Comparison of ENCODE assay signal across 1 cellular context in the genomic region with DNA sequence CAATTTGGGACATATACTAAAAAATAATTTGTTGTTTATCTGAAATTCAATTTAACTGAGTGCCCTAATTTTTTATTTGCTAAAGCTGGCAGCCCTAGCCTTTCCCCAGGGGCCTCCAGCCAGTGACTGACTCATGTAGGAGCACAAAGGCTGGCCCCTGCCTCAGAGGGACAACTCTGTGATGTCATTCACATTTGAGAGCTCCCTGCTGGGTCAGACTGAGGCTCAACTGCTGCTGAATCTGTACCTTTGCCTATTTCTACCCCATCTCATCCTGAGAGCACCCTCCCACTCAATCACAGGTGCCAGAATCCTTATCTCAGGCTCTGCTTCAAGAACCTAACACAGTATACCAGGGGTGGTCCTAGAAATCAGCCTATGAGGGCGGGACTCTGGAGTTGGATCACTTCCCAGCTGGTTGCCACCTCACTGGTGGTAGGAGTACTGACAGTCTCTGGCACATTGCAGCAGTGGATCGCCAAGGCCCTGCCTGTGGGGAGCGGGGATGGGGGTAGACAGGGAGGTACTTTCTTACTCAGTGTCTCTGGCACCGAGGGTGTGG.
TF ChIP-seq lines count a peak whose summit lies in the region.

No MANE protein-coding gene starts in this region.

TF ChIP-seq in HEK293, 187 proteins besides CTCF, POLR2A, EP300 and RAD21 (continued from another document and continues in another):
- TF ChIP-seq ZBTB48 (tag by site-specific recombination; IDR thresholded peaks at IDR 0.05) (peak; percentile 85), HIC1 (tag by site-specific recombination; IDR thresholded peaks at IDR 0.05) (0 out of 2 replicates have a peak, but pooled peaks have one; percentile 17), ZBTB1 (tag by site-specific recombination; IDR thresholded peaks at IDR 0.05) (no peak), BCL11B (tag by site-specific recombination; IDR thresholded peaks at IDR 0.05; ENCODE audit: low read depth) (no peak), ZNF174 (tag by site-specific recombination; IDR thresholded peaks at IDR 0.05) (no peak), EGR2 (tag by site-specific recombination; IDR thresholded peaks at IDR 0.05; ENCODE audit: low read depth) (no peak; the same call in 1 of the 2 replicates), ZNF473 (tag by site-specific recombination; IDR thresholded peaks at IDR 0.05) (no peak), ZBTB20 (tag by site-specific recombination; IDR thresholded peaks at IDR 0.05) (no peak; the same call in 1 of the 2 replicates), HOXC10 (CRISPR knock-in tag; IDR thresholded peaks at IDR 0.05) (no peak), REPIN1 (tag by site-specific recombination; IDR thresholded peaks at IDR 0.05; ENCODE audit: low read depth) (no peak), ZNF26 (tag by site-specific recombination; IDR thresholded peaks at IDR 0.05) (no peak), ZNF658 (tag by site-specific recombination; IDR thresholded peaks at IDR 0.05) (no peak), ZNF362 (tag by site-specific recombination; IDR thresholded peaks at IDR 0.05) (no peak), SP7 (tag by site-specific recombination; IDR thresholded peaks at IDR 0.05) (peak; percentile 68), GLI2 (tag by site-specific recombination; IDR thresholded peaks at IDR 0.05; ENCODE audit: borderline replicate concordance, low read depth) (no peak), ZNF449 (tag by site-specific recombination; IDR thresholded peaks at IDR 0.05) (no peak; the same call in 1 of the 2 replicates), TRIM28 (IDR thresholded peaks at IDR 0.05; ENCODE audit: borderline replicate concordance, low read length) (no peak), ZNF2 (tag by site-specific recombination; IDR thresholded peaks at IDR 0.05) (no peak), ZNF354C (tag by site-specific recombination; IDR thresholded peaks at IDR 0.05; ENCODE audit: borderline replicate concordance, low read depth) (no peak), ZNF221 (tag by site-specific recombination; IDR thresholded peaks at IDR 0.05; ENCODE audit: borderline replicate concordance) (no peak), ZNF184 (tag by site-specific recombination; IDR thresholded peaks at IDR 0.05) (no peak), ZNF548 (tag by site-specific recombination; IDR thresholded peaks at IDR 0.05) (no peak), ZNF777 (tag by site-specific recombination; IDR thresholded peaks at IDR 0.05; ENCODE audit: borderline replicate concordance) (no peak), ZNF776 (tag by site-specific recombination; IDR thresholded peaks at IDR 0.05; ENCODE audit: borderline replicate concordance) (no peak), GLI4 (tag by site-specific recombination; IDR thresholded peaks at IDR 0.05) (no peak), ZNF24 (tag by site-specific recombination; IDR thresholded peaks at IDR 0.05) (no peak), SP3 (tag by site-specific recombination; IDR thresholded peaks at IDR 0.05) (no peak), ZNF660 (tag by site-specific recombination; IDR thresholded peaks at IDR 0.05) (peak; percentile 68), ZNF76 (tag by site-specific recombination; IDR thresholded peaks at IDR 0.05; ENCODE audit: borderline replicate concordance, low read depth) (no peak), ZNF513 (tag by site-specific recombination; IDR thresholded peaks at IDR 0.05) (no peak), MYNN (tag by site-specific recombination; IDR thresholded peaks at IDR 0.05; ENCODE audit: borderline replicate concordance) (no peak), ZNF580 (tag by site-specific recombination; IDR thresholded peaks at IDR 0.05) (no peak), ZNF423 (tag by site-specific recombination; IDR thresholded peaks at IDR 0.05) (no peak), ZNF426 (tag by site-specific recombination; IDR thresholded peaks at IDR 0.05) (no peak), ZNF629 (tag by site-specific recombination; IDR thresholded peaks at IDR 0.05) (peak; percentile 94), ZNF341 (tag by site-specific recombination; IDR thresholded peaks at IDR 0.05; ENCODE audit: low read depth) (no peak), ZNF10 (tag by site-specific recombination; IDR thresholded peaks at IDR 0.05) (peak; percentile 55), ZNF670 (tag by site-specific recombination; IDR thresholded peaks at IDR 0.05; ENCODE audit: low read depth) (no peak), ZNF624 (tag by site-specific recombination; IDR thresholded peaks at IDR 0.05) (no peak), KLF17 (tag by site-specific recombination; IDR thresholded peaks at IDR 0.05) (no peak), ZNF280C (tag by site-specific recombination; IDR thresholded peaks at IDR 0.05) (no peak)
- TF ChIP-seq, protein P1, sequence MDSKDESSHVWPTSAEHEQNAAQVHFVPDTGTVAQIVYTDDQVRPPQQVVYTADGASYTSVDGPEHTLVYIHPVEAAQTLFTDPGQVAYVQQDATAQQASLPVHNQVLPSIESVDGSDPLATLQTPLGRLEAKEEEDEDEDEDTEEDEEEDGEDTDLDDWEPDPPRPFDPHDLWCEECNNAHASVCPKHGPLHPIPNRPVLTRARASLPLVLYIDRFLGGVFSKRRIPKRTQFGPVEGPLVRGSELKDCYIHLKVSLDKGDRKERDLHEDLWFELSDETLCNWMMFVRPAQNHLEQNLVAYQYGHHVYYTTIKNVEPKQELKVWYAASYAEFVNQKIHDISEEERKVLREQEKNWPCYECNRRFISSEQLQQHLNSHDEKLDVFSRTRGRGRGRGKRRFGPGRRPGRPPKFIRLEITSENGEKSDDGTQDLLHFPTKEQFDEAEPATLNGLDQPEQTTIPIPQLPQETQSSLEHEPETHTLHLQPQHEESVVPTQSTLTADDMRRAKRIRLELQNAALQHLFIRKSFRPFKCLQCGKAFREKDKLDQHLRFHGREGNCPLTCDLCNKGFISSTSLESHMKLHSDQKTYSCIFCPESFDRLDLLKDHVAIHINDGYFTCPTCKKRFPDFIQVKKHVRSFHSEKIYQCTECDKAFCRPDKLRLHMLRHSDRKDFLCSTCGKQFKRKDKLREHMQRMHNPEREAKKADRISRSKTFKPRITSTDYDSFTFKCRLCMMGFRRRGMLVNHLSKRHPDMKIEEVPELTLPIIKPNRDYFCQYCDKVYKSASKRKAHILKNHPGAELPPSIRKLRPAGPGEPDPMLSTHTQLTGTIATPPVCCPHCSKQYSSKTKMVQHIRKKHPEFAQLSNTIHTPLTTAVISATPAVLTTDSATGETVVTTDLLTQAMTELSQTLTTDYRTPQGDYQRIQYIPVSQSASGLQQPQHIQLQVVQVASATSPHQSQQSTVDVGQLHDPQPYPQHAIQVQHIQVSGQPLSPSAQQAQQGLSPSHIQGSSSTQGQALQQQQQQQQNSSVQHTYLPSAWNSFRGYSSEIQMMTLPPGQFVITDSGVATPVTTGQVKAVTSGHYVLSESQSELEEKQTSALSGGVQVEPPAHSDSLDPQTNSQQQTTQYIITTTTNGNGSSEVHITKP (tag by site-specific recombination; IDR thresholded peaks at IDR 0.05): peak; percentile 71
- TF ChIP-seq, protein P2, sequence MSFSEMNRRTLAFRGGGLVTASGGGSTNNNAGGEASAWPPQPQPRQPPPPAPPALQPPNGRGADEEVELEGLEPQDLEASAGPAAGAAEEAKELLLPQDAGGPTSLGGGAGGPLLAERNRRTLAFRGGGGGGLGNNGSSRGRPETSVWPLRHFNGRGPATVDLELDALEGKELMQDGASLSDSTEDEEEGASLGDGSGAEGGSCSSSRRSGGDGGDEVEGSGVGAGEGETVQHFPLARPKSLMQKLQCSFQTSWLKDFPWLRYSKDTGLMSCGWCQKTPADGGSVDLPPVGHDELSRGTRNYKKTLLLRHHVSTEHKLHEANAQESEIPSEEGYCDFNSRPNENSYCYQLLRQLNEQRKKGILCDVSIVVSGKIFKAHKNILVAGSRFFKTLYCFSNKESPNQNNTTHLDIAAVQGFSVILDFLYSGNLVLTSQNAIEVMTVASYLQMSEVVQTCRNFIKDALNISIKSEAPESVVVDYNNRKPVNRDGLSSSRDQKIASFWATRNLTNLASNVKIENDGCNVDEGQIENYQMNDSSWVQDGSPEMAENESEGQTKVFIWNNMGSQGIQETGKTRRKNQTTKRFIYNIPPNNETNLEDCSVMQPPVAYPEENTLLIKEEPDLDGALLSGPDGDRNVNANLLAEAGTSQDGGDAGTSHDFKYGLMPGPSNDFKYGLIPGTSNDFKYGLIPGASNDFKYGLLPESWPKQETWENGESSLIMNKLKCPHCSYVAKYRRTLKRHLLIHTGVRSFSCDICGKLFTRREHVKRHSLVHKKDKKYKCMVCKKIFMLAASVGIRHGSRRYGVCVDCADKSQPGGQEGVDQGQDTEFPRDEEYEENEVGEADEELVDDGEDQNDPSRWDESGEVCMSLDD (tag by site-specific recombination; IDR thresholded peaks at IDR 0.05): no peak
